13 cellular contexts compared by ENCODE assay signal in the genomic region with DNA sequence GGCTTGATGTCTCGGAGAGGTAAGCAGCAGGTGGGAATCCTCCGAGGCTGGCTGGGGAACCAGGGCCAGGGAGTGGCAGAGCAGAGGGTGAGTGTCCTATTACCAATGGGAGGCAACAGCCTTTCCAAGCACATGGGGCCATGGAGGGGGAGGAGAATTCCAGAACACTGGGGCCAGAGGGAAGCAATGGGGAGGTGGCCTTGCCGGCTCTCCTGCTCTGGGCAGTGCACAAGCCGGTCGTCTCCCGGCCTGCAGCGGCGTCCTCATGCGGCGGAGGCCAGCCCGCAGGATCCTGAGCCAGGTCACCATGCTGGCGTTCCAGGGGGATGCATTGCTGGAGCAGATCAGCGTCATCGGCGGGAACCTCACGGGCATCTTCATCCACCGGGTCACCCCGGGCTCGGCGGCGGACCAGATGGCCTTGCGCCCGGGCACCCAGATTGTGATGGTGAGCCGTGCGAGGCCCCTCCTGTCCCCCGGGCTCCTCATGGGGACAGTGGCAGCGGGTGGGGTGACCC. TPM values are rescaled to one million over a fixed set of nuclear protein-coding genes. Genes with fewer than 3 reads are reported as not detected.
DNase-seq lines count a peak whose midpoint lies in the region; FAIRE-seq and TF ChIP-seq lines count a peak whose summit lies in the region.
"Had no signal": no experiment of that assay in that cellular context is flagged by ENCODE, and none has a peak within 500 bp of the region (broad histone marks: within the 10 kb centered on the region; RNA-seq: fewer than 3 reads in every experiment).

No MANE protein-coding gene starts in this region.

- H3K4me1 ChIP-seq in H1 (replicated peaks in 1 of 4; ENCODE audit: control insufficient read depth in 3 of 4, insufficient read depth in 4 of 4, low read length in 3 of 4) = peaks cover 0 to 4% (median 0%) of the 10 kb centered on the region in 4 experiments; a peak in 2 of 7 replicates

- no peak overlapping the region for H3K56ac ChIP-seq in H1 (replicated peaks; ENCODE audit: insufficient read length, low read depth, low read length)

- H2BK20ac ChIP-seq in H1 (ENCODE audit: low read length) = no peak overlapping the region

- CTCF ChIA-PET in H1 (lab: Charles Lee; ENCODE audit: partially characterized antibody) = interaction anchor here (0.6 to 8.0 kb wide), 9 partner anchors 9 to 95 kb away, joined by 3 to 90 read pairs (median 8); no protein-coding TSS in a partner anchor

- DNase-seq in NCI-H2171 (lab: John Stamatoyannopoulos, UW) (peak; percentile 54), H1 (ENCODE audit: low read depth in 1 of 2, low spot score in 2 of 2) (peak in 1 of 2 experiments; percentile 58), progenitor cell of endocrine pancreas (ENCODE audit: low spot score, unreplicated experiment) (no peak), 8988T (no peak), NCI-H748 (lab: John Stamatoyannopoulos, UW; ENCODE audit: unreplicated experiment) (no peak)
- DNase-seq: mesenchymal stem cell, MG63, NCI-H2081, occipital lobe had no signal

- no peak for TF ChIP-seq EP300 in H1 (IDR thresholded peaks at IDR 0.05; ENCODE audit: borderline replicate concordance in 1 of 2, low read depth in 2 of 2, low read length in 2 of 2)

- no peak for TF ChIP-seq POLR2A in H1 (IDR thresholded peaks at IDR 0.05; ENCODE audit: control extremely low read depth in 1 of 2, low read depth in 2 of 2, low read length in 2 of 2)

- no peak overlapping the region for H4K5ac ChIP-seq in H1 (ENCODE audit: insufficient read length, low read depth, low read length)

- WGBS in H1 (ENCODE audit: extremely low coverage in 1 of 2, insufficient coverage in 1 of 2, insufficient read length in 1 of 2, insufficient replicate concordance in 2 of 2, low coverage in 1 of 2, low lambda C conversion rate in 2 of 2, missing lambda C conversion rate in 1 of 2), 2 experiments = 92% methylated on average over 27 of the region's 27 CpGs; no CpG with 5 or more reads in 1 of the 2 experiments

- no peaks in the 10 kb centered on the region for H3K23me2 ChIP-seq in H1 (ENCODE audit: low read depth, low read length)

- no peak overlapping the region for H2BK5ac ChIP-seq in H1 (ENCODE audit: low read depth, low read length)

- no peak overlapping the region for H3K4ac ChIP-seq in H1 (replicated peaks; ENCODE audit: insufficient read length, low read depth, low read length)

- no peaks in the 10 kb centered on the region for H3K79me1 ChIP-seq in H1 (ENCODE audit: low read depth, low read length)

- peak overlapping the region; percentile 51 for H4K8ac ChIP-seq in H1 (ENCODE audit: extremely low read depth, insufficient read depth, low read length)

- no peak overlapping the region for H3K9ac ChIP-seq in H1 (replicated peaks in 1 of 4; ENCODE audit: extremely low read depth in 1 of 4, low read depth in 3 of 4, low read length in 3 of 4)

- no peak overlapping the region for H3K4me3 ChIP-seq in H1 (ENCODE audit: extremely low read depth in 1 of 4, insufficient read depth in 2 of 4, low read depth in 3 of 4, low read length in 4 of 4)
- H3K4me3 ChIP-seq: GM12878, MG63, skin epidermis had no signal

- no peak overlapping the region for H3K23ac ChIP-seq in H1 (ENCODE audit: insufficient read length)

- H4K20me1 ChIP-seq in H1 (replicated peaks in 1 of 2; ENCODE audit: control insufficient read depth in 1 of 2, insufficient read depth in 2 of 2, low read length in 2 of 2) = peaks cover 0 to 1% of the 10 kb centered on the region in 2 experiments

- peak overlapping the region; percentile 45 for H3K27ac Mint-ChIP-seq in progenitor cell of endocrine pancreas

- H2BK15ac ChIP-seq in H1 (ENCODE audit: low read length) = no peak overlapping the region

- peaks cover 10% of the 10 kb centered on the region for H3K27me3 Mint-ChIP-seq in progenitor cell of endocrine pancreas

- H3K27me3 ChIP-seq in H1 (replicated peaks in 1 of 4; ENCODE audit: control insufficient read depth in 3 of 4, extremely low read depth in 1 of 4, insufficient read depth in 3 of 4, low read length in 3 of 4) = no peaks in the 10 kb centered on the region
- H3K27me3 ChIP-seq: MG63 had no signal

- H3K14ac ChIP-seq in H1 (ENCODE audit: insufficient read length) = no peak overlapping the region

- no peak overlapping the region for H2AK5ac ChIP-seq in H1 (ENCODE audit: low read depth, low read length)

- H3K18ac ChIP-seq in H1 (ENCODE audit: extremely low read depth, low read length) = no peak overlapping the region

- no peak overlapping the region for H3K4me2 ChIP-seq in H1 (ENCODE audit: insufficient read depth in 1 of 2, low read depth in 2 of 2, low read length in 2 of 2)

- no peak overlapping the region for H3K4me3 Mint-ChIP-seq in progenitor cell of endocrine pancreas (ENCODE audit: low read depth)

- H3K4me1 Mint-ChIP-seq in progenitor cell of endocrine pancreas (ENCODE audit: low read depth) = peaks cover 1% of the 10 kb centered on the region

- no peak for FAIRE-seq in H1 (lab: Jason Lieb, UNC)
- FAIRE-seq: astrocyte had no signal

- H3K27ac ChIP-seq in H1 (ENCODE audit: low read depth, low read length) = no peak overlapping the region
- H3K27ac ChIP-seq: skin epidermis had no signal

- POLR2A ChIA-PET in H1 (lab: Charles Lee; ENCODE audit: partially characterized antibody) = interaction anchor here (1.0 kb wide), 2 partner anchors 162 to 188 kb away, joined by 3 read pairs; no protein-coding TSS in a partner anchor

- no peaks in the 10 kb centered on the region for H3K9me3 Mint-ChIP-seq in progenitor cell of endocrine pancreas (ENCODE audit: low read depth)

- TF ChIP-seq RAD21 in H1 (IDR thresholded peaks at IDR 0.05 in 1 of 2, conservative IDR thresholded peaks at IDR 0.05 in 1 of 2; ENCODE audit: low read depth in 2 of 2, low read length in 2 of 2) = no peak

- H3K9me3 ChIP-seq in H1 (ENCODE audit: insufficient read depth in 2 of 2, low read depth in 1 of 2, low read length in 1 of 2) = peaks cover 0 to 2% of the 10 kb centered on the region in 2 experiments; a peak in 1 of 4 replicates

- no peak overlapping the region for H4K91ac ChIP-seq in H1 (replicated peaks; ENCODE audit: insufficient read length, low read length)

- H2BK120ac ChIP-seq in H1 (replicated peaks; ENCODE audit: low read depth, low read length) = no peak overlapping the region

- no peaks in the 10 kb centered on the region for H3K79me2 ChIP-seq in H1 (ENCODE audit: control insufficient read depth in 1 of 2, insufficient read depth in 2 of 2, low read length in 2 of 2)

- TF ChIP-seq CTCF in H1 (IDR thresholded peaks at IDR 0.05; ENCODE audit: control extremely low read depth in 1 of 3, insufficient read depth in 1 of 3, low read depth in 1 of 3, low read length in 3 of 3) = no peak
- no peak for TF ChIP-seq CTCF in progenitor cell of endocrine pancreas (IDR thresholded peaks at IDR 0.05; ENCODE audit: unreplicated experiment)

- H3K36me3 ChIP-seq in H1 (ENCODE audit: control insufficient read depth in 2 of 4, insufficient read depth in 4 of 4, low read length in 3 of 4) = no peaks in the 10 kb centered on the region
- H3K36me3 ChIP-seq: MG63 had no signal

- H2AFZ ChIP-seq in H1 (ENCODE audit: low read length) = no peak overlapping the region

- no peak overlapping the region for H2BK12ac ChIP-seq in H1 (ENCODE audit: low read depth, low read length)

- H3K36me3 Mint-ChIP-seq in progenitor cell of endocrine pancreas (ENCODE audit: insufficient read depth) = no peaks in the 10 kb centered on the region

RNA-seq across cellular contexts. Expression of a gene that starts 21.9 kb away (rescaled TPM):
- total RNA-seq in H1 (2021; fragmentation: NEBNext Ultra II Directional; extraction: Animal tissue kit (Norgen Biotek cat#: 25700)) = 15.6 and 19.6 TPM in 2 replicates
- 18.0 and 39.2 TPM in 2 replicates for polyA plus RNA-seq in H1 (2011; rRNA removed)
- polyA plus RNA-seq in H1 (2011; cell fraction: cytosol; rRNA removed) = 15.0 TPM
- 67.1 TPM for polyA plus RNA-seq in H1 (2011; cell fraction: nucleus; rRNA removed)
- polyA plus RNA-seq in H1 (2012, experiment 1 of 2) = 12.4 to 20.3 TPM (median 15.5 TPM) in 4 replicates
- 9.4 TPM for polyA plus RNA-seq in H1 (2012, experiment 2 of 2)
- 15.4 TPM for polyA plus RNA-seq in H1 (2013, experiment 1 of 2)
- polyA plus RNA-seq in H1 (2013, experiment 2 of 2) = 14.5 TPM
- polyA minus RNA-seq in H1 (2011; rRNA and poly(A)+ RNA removed) = 7.3 and 12.8 TPM in 2 replicates
- 10.8 TPM for polyA minus RNA-seq in H1 (2011; cell fraction: cytosol; rRNA and poly(A)+ RNA removed)
- 22.3 TPM for polyA minus RNA-seq in H1 (2011; cell fraction: nucleus; rRNA and poly(A)+ RNA removed)
- 42.0 and 43.9 TPM in 2 replicates for total RNA-seq in progenitor cell of endocrine pancreas

RNA-seq across cellular contexts. Expression of a gene that starts 22.0 kb away (rescaled TPM):
- total RNA-seq in H1 (2021; fragmentation: NEBNext Ultra II Directional; extraction: Animal tissue kit (Norgen Biotek cat#: 25700)) = 15.5 and 18.2 TPM in 2 replicates
- 25.9 and 36.4 TPM in 2 replicates for polyA plus RNA-seq in H1 (2011; rRNA removed)
- polyA plus RNA-seq in H1 (2011; cell fraction: cytosol; rRNA removed) = 17.5 TPM
- 102 TPM for polyA plus RNA-seq in H1 (2011; cell fraction: nucleus; rRNA removed)
- polyA plus RNA-seq in H1 (2012, experiment 1 of 2) = 15.1 to 18.1 TPM (median 17.1 TPM) in 4 replicates
- 14.0 TPM for polyA plus RNA-seq in H1 (2012, experiment 2 of 2)
- 17.1 TPM for polyA plus RNA-seq in H1 (2013, experiment 1 of 2)
- 15.3 TPM for polyA plus RNA-seq in H1 (2013, experiment 2 of 2)
- polyA minus RNA-seq in H1 (2011; rRNA and poly(A)+ RNA removed) = 11.4 and 14.1 TPM in 2 replicates
- 6.9 TPM for polyA minus RNA-seq in H1 (2011; cell fraction: cytosol; rRNA and poly(A)+ RNA removed)
- polyA minus RNA-seq in H1 (2011; cell fraction: nucleus; rRNA and poly(A)+ RNA removed) = 34.6 TPM
- 37.4 and 40.1 TPM in 2 replicates for total RNA-seq in progenitor cell of endocrine pancreas

RNA-seq across cellular contexts. Expression of a gene that starts 28.4 kb away (rescaled TPM):
- total RNA-seq in H1 (2021; fragmentation: NEBNext Ultra II Directional; extraction: Animal tissue kit (Norgen Biotek cat#: 25700)) = not detected in 2 replicates
- 0.08 and 0.16 TPM in 2 replicates for polyA plus RNA-seq in H1 (2011; rRNA removed)
- 0.22 TPM for polyA plus RNA-seq in H1 (2011; cell fraction: cytosol; rRNA removed)
- polyA plus RNA-seq in H1 (2011; cell fraction: nucleus; rRNA removed) = 0.50 TPM
- 0.28 to 0.57 TPM (median 0.48 TPM) in 4 replicates for polyA plus RNA-seq in H1 (2012, experiment 1 of 2)
- polyA plus RNA-seq in H1 (2012, experiment 2 of 2) = 0.24 TPM
- polyA plus RNA-seq in H1 (2013, experiment 1 of 2) = 0.02 TPM
- polyA plus RNA-seq in H1 (2013, experiment 2 of 2) = 0.06 TPM
- polyA minus RNA-seq in H1 (2011; rRNA and poly(A)+ RNA removed) = 0.20 and 1.1 TPM in 2 replicates
- polyA minus RNA-seq in H1 (2011; cell fraction: cytosol; rRNA and poly(A)+ RNA removed) = 1.8 TPM
- 0.50 TPM for polyA minus RNA-seq in H1 (2011; cell fraction: nucleus; rRNA and poly(A)+ RNA removed)
- 0.36 TPM in 1 of 2 replicates, not detected in the other for total RNA-seq in progenitor cell of endocrine pancreas
- total RNA-seq: astrocyte, Daoy, GM12878 had no signal

RNA-seq across cellular contexts. Expression of a gene that starts 51.3 kb away (rescaled TPM):
- 146 and 155 TPM in 2 replicates for total RNA-seq in H1 (2021; fragmentation: NEBNext Ultra II Directional; extraction: Animal tissue kit (Norgen Biotek cat#: 25700))
- polyA plus RNA-seq in H1 (2011; rRNA removed) = 99.1 and 142 TPM in 2 replicates
- 140 TPM for polyA plus RNA-seq in H1 (2011; cell fraction: cytosol; rRNA removed)
- 77.5 TPM for polyA plus RNA-seq in H1 (2011; cell fraction: nucleus; rRNA removed)
- 156 to 184 TPM (median 166 TPM) in 4 replicates for polyA plus RNA-seq in H1 (2012, experiment 1 of 2)
- polyA plus RNA-seq in H1 (2012, experiment 2 of 2) = 48.6 TPM
- polyA plus RNA-seq in H1 (2013, experiment 1 of 2) = 81.9 TPM
- 84.3 TPM for polyA plus RNA-seq in H1 (2013, experiment 2 of 2)
- 108 and 113 TPM in 2 replicates for polyA minus RNA-seq in H1 (2011; rRNA and poly(A)+ RNA removed)
- polyA minus RNA-seq in H1 (2011; cell fraction: cytosol; rRNA and poly(A)+ RNA removed) = 61.2 TPM
- 42.7 TPM for polyA minus RNA-seq in H1 (2011; cell fraction: nucleus; rRNA and poly(A)+ RNA removed)
- 83.6 and 86.8 TPM in 2 replicates for total RNA-seq in progenitor cell of endocrine pancreas
